ENCODE assay signal across 8 cellular contexts in genomic region chr2:151051584-151052220, GRCh38.
DNase-seq lines count a peak whose midpoint lies in the region; ATAC-seq and TF ChIP-seq lines count a peak whose summit lies in the region.

No MANE protein-coding gene starts in this region.

- H3K27me3 Mint-ChIP-seq in endothelial cell (ENCODE audit: unreplicated experiment): peaks cover 2% of the 10 kb centered on the region
- peaks cover 6 to 15% (median 15%) of the 10 kb centered on the region in 3 donors for H3K27me3 Mint-ChIP-seq in naive B cell

- H3K4me3 Mint-ChIP-seq in endothelial cell (ENCODE audit: unreplicated experiment) (no peak overlapping the region), naive B cell (no peak overlapping the region)

- DNase-seq in AG08395 (ENCODE audit: low spot score): peak; percentile 51
- peak; percentile 12 for DNase-seq in GM12864 (ENCODE audit: low read depth)
- peak; percentile 59 to 60 for DNase-seq in HAP-1 (ENCODE audit: low spot score in 2 of 2)
- peak; percentile 78 for DNase-seq in Karpas-422
- peak; percentile 28 for DNase-seq in SK-N-MC (ENCODE audit: low read depth, low spot score)
- peak; percentile 22 for DNase-seq in endothelial cell (ENCODE audit: low spot score)
- DNase-seq in naive B cell: peak; percentile 20
- DNase-seq in UCSD-AML1 (lab: John Stamatoyannopoulos, UW; ENCODE audit: unreplicated experiment): no peak

- H3K36me3 Mint-ChIP-seq in endothelial cell (ENCODE audit: low read depth, unreplicated experiment) (no peaks in the 10 kb centered on the region), naive B cell (no peaks in the 10 kb centered on the region)

- H4K20me1 ChIP-seq in Karpas-422 (ENCODE audit: insufficient read depth, low read depth, low read length): no peaks in the 10 kb centered on the region

- no peak overlapping the region for H2AFZ ChIP-seq in Karpas-422 (ENCODE audit: low read length)

- H3K9me3 ChIP-seq in HAP-1 (no peaks in the 10 kb centered on the region), Karpas-422 (ENCODE audit: low read length) (no peaks in the 10 kb centered on the region), SK-N-MC (ENCODE audit: low read depth, low read length) (no peaks in the 10 kb centered on the region)

- no peaks in the 10 kb centered on the region for H3K9me3 Mint-ChIP-seq in endothelial cell (ENCODE audit: unreplicated experiment)
- no peaks in the 10 kb centered on the region for H3K9me3 Mint-ChIP-seq in naive B cell

- H3K4me1 Mint-ChIP-seq in endothelial cell (ENCODE audit: unreplicated experiment): no peaks in the 10 kb centered on the region
- peaks cover 0 to 5% (median 0%) of the 10 kb centered on the region in 3 donors for H3K4me1 Mint-ChIP-seq in naive B cell

- in situ Hi-C loops in HAP-1 (cut with MboI; ENCODE audit: low sequenced_read_pairs): loop anchor here (25.0 kb wide), 1 partner anchor 186 kb away; no protein-coding TSS in a partner anchor

- H3K4me1 ChIP-seq in HAP-1 (no peaks in the 10 kb centered on the region), Karpas-422 (ENCODE audit: low read length) (no peaks in the 10 kb centered on the region)

- H3K27ac Mint-ChIP-seq in endothelial cell (ENCODE audit: unreplicated experiment) (no peak overlapping the region), naive B cell (no peak overlapping the region)

- peak in 1 of 2 donors; percentile 36 for ATAC-seq in naive B cell (ENCODE audit: low read depth in 2 of 2)

- H3K79me2 ChIP-seq in Karpas-422 (ENCODE audit: low read length): no peaks in the 10 kb centered on the region

- no peaks in the 10 kb centered on the region for H3K9me2 ChIP-seq in Karpas-422 (replicated peaks; ENCODE audit: insufficient read depth, low read length)

- H3K27ac ChIP-seq in Karpas-422 (ENCODE audit: low read length) (no peak overlapping the region), SK-N-MC (no peak overlapping the region)

- H3K27me3 ChIP-seq in HAP-1 (ENCODE audit: low read depth): no peaks in the 10 kb centered on the region
- H3K27me3 ChIP-seq in Karpas-422 (ENCODE audit: low read length): no peaks in the 10 kb centered on the region

- no peak overlapping the region for H3K4me2 ChIP-seq in Karpas-422 (ENCODE audit: low read depth, low read length, poor library complexity, severe bottlenecking)

- H3K36me3 ChIP-seq in HAP-1 (replicated peaks) (no peaks in the 10 kb centered on the region), Karpas-422 (ENCODE audit: insufficient read depth, low read length) (no peaks in the 10 kb centered on the region), SK-N-MC (ENCODE audit: insufficient read depth, low read length) (no peaks in the 10 kb centered on the region)

- TF ChIP-seq CTCF in GM12864 (IDR thresholded peaks at IDR 0.05; ENCODE audit: low read depth, low read length, missing control alignments) (peak; percentile 79), endothelial cell (IDR thresholded peaks at IDR 0.05; ENCODE audit: unreplicated experiment) (peak; percentile 95)

- H3K9ac ChIP-seq in Karpas-422 (ENCODE audit: low read length): no peak overlapping the region
- H3K9ac ChIP-seq in SK-N-MC (ENCODE audit: insufficient read length): no peak overlapping the region

- H3K4me3 ChIP-seq in GM12864 (ENCODE audit: low read depth, low read length) (no peak overlapping the region), HAP-1 (no peak overlapping the region), Karpas-422 (ENCODE audit: low read length) (no peak overlapping the region), SK-N-MC (no peak overlapping the region)
